8 cellular contexts compared by ENCODE assay signal in the genomic region with DNA sequence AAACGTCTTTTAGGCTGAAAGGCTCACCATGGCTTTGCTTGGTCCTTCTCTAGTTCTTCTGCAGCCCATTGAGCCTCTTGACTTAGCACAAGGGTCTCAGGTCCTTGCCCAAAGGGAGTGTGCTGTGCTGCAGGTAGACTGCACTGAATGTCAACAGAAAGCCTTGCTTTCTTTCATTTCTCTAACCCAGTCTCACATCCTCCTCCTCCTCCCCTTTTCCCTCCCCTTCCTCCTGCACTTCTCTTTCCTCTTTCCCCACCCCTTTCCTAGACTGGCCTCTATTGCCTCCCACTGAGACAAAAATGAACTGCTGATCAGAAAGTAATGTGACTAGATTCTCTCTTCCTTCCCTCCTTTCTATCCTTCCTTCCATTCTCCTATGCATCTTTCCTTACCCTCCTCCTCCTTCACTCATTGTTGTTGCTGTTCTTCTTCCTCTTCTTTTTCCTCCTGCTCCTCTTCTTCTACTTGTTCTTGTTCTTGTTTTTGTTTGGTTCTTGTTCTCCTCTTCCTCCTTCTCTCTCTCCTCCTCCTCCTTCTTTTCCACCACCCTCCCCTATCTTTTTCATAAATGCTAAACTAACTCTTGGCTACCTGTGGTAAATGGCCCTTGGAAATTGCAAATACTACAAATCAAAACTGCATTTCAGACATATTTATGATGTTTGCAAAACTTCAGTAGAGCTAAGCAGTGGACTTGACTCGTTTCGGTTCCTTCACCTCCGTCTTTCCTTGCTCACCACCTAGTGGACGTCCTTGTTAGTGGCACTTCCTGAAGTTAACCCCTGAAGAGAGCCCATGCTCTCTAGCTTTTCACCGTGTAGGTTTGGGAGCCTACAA. TPM values are rescaled to one million over a fixed set of nuclear protein-coding genes. Genes with fewer than 3 reads are reported as not detected.
A peak's percentile ranks its signal among the peaks of the same experiment; 100 is the strongest.
DNase-seq lines count a peak whose midpoint lies in the region; ATAC-seq and TF ChIP-seq lines count a peak whose summit lies in the region.

A gene (minus strand): TSS at position 152 of the 840 bp plus-strand sequence. CDS start 122 bp downstream, at position 30.

- peak within 1 kb of the TSS; percentile 92 to 99 (median 95) for H3K4me3 Mint-ChIP-seq in CD4-positive, CD25-positive, alpha-beta regulatory T cell

- H3K27ac Mint-ChIP-seq in CD4-positive, CD25-positive, alpha-beta regulatory T cell, result peak within 1 kb of the TSS; percentile 81 to 95 (median 92)

- peaks cover 26% of the 10 kb centered on the region for H3K36me3 Mint-ChIP-seq in CD4-positive, CD25-positive, alpha-beta regulatory T cell

- peak within 1 kb of the TSS; percentile 88 for H3K27ac ChIP-seq in CD4-positive, CD25-positive, alpha-beta regulatory T cell (ENCODE audit: insufficient read depth, low read length, poor library complexity, severe bottlenecking)

- H3K36me3 ChIP-seq in CD4-positive, CD25-positive, alpha-beta regulatory T cell (ENCODE audit: control insufficient read depth, insufficient read depth, low read length), result peaks cover 12% of the 10 kb centered on the region

- H3K27me3 Mint-ChIP-seq in CD4-positive, CD25-positive, alpha-beta regulatory T cell, result peaks cover 4% of the 10 kb centered on the region

- no peaks in the 10 kb centered on the region for H3K27me3 ChIP-seq in CD4-positive, CD25-positive, alpha-beta regulatory T cell (ENCODE audit: control insufficient read depth, insufficient read depth, low read length)

- peaks cover 0 to 20% (median 13%) of the 10 kb centered on the region in 4 donors for H3K4me1 Mint-ChIP-seq in CD4-positive, CD25-positive, alpha-beta regulatory T cell

- H3K9me3 ChIP-seq in CD4-positive, CD25-positive, alpha-beta regulatory T cell (ENCODE audit: control insufficient read depth in 2 of 2, low read length in 2 of 2), result peaks cover 3 to 4% of the 10 kb centered on the region in 2 experiments

- peak; percentile 77 to 79 for ATAC-seq in CD4-positive, CD25-positive, alpha-beta regulatory T cell (ENCODE audit: low read depth in 2 of 2)
- ATAC-seq in HG03342 (IDR thresholded peaks at IDR 0.05; ENCODE audit: unreplicated experiment), result peak; percentile 81

- peak within 1 kb of the TSS; percentile 99 for H3K4me3 ChIP-seq in CD4-positive, CD25-positive, alpha-beta regulatory T cell (ENCODE audit: low read depth, low read length)

- peaks cover 0 to 23% (median 9%) of the 10 kb centered on the region in 7 donors for H3K9me3 Mint-ChIP-seq in CD4-positive, CD25-positive, alpha-beta regulatory T cell

- peak; percentile 82 for TF ChIP-seq POLR2A in GM19099 (IDR thresholded peaks at IDR 0.05; ENCODE audit: extremely low read depth, insufficient read length, low read depth)

- peak; percentile 62 to 93 (median 79) for DNase-seq in CD4-positive, CD25-positive, alpha-beta regulatory T cell
- DNase-seq in NCI-H524 (lab: John Stamatoyannopoulos, UW) (peak; percentile 58 to 73), ecto neural progenitor cell (ENCODE audit: low spot score) (peak; percentile 51), lung microvascular endothelial cell (ENCODE audit: low read depth in 2 of 2) (peak; percentile 81 to 86)
- peak; percentile 69 to 83 for DNase-seq in activated CD4-positive, alpha-beta T cell treated with anti-CD3 and anti-CD28 coated beads for 4 hours
- peak; percentile 37 for DNase-seq in stimulated activated CD8-positive, alpha-beta memory T cell treated with anti-CD3 and anti-CD28 coated beads, Interleukin-12 subunit alpha, Interleukin-12 subunit beta, amount 100 ng/mL, for 4 hours (ENCODE audit: low read depth)

- H3K4me1 ChIP-seq in CD4-positive, CD25-positive, alpha-beta regulatory T cell (ENCODE audit: control insufficient read depth, insufficient read depth, low read length, poor library complexity, severe bottlenecking), result peaks cover 31% of the 10 kb centered on the region

RNA-seq across cellular contexts. Expression of the gene that starts here (rescaled TPM):
- 370 TPM for total RNA-seq in CD4-positive, CD25-positive, alpha-beta regulatory T cell
- polyA plus RNA-seq in CD4-positive, CD25-positive, alpha-beta regulatory T cell, result 1,000 to 10,000 TPM; 1,894 to 2,165 (median 2,020) TPM
- under 0.01 and 0.22 TPM in 2 replicates for total RNA-seq in lung microvascular endothelial cell

Comparison
In these comparisons a context has a peak if more than half of its experiments do, and no peak if none do; other contexts are left out.
1. Peak in every context shown above with its lines: DNase-seq, ATAC-seq, H3K4me3 ChIP-seq and H3K27ac ChIP-seq.
2. RNA of the gene that starts here (total RNA-seq): 370 TPM in CD4-positive, CD25-positive, alpha-beta regulatory T cell (single experiment); under 0.01 to 0.22 TPM in lung microvascular endothelial cell; every median in the first group is over 100 times any median in the second.
3. Peak in DNase-seq in lung microvascular endothelial cell; RNA of the gene not detected or under 1 TPM.